In genomic region chr9:84597131-84597530, GRCh38 we compare ENCODE assay signal across 12 cellular contexts.
DNase-seq lines count a peak whose midpoint lies in the region; ATAC-seq lines count a peak whose summit lies in the region.
"Had no signal": no experiment of that assay in that cellular context is flagged by ENCODE, and none has a peak within 500 bp of the region (broad histone marks: within the 10 kb centered on the region; RNA-seq: fewer than 3 reads in every experiment).

No MANE protein-coding gene starts in this region.

- H3K36me3 Mint-ChIP-seq in activated CD4-positive, alpha-beta T cell treated with anti-CD3 and anti-CD28 coated beads, Interleukin-2, amount 10 ng/mL, durations not matched to agents 7 days and 5 days (ENCODE audit: low read depth), result no peaks in the 10 kb centered on the region

- ATAC-seq in HG02642 (IDR thresholded peaks at IDR 0.05; ENCODE audit: poor library complexity, unreplicated experiment), result peak; percentile 91
- ATAC-seq: A549; activated CD4-positive, CD25-positive, alpha-beta regulatory T cell treated with anti-CD3 and anti-CD28 coated beads, Interleukin-2, amount 50 U/mL, for 24 hours had no signal

- H3K4me1 Mint-ChIP-seq in activated CD4-positive, alpha-beta T cell treated with anti-CD3 and anti-CD28 coated beads, Interleukin-2, amount 10 ng/mL, durations not matched to agents 7 days and 5 days, result peaks cover 12% of the 10 kb centered on the region

- no peak overlapping the region for H3K4me3 Mint-ChIP-seq in activated CD4-positive, alpha-beta T cell treated with anti-CD3 and anti-CD28 coated beads, Interleukin-2, amount 10 ng/mL, durations not matched to agents 7 days and 5 days

- DNase-seq in activated CD4-positive, alpha-beta T cell treated with anti-CD3 and anti-CD28 coated beads, Interleukin-2, amount 10 ng/mL, durations not matched to agents 7 days and 5 days, result no peak
- no peak for DNase-seq in activated CD4-positive, alpha-beta T cell treated with anti-CD3 and anti-CD28 coated beads, Interleukin-2, amount 50 U/mL, for 4 hours
- peak; percentile 2 for DNase-seq in Jurkat, Clone E6-1 (ENCODE audit: low read depth, low spot score)
- DNase-seq in putamen (ENCODE audit: low spot score) (peak; percentile 11), HK-2 (ENCODE audit: unreplicated experiment) (no peak), NCI-H526 treated with DMSO at 0.1 percent for 48 hours (lab: John Stamatoyannopoulos, UW) (no peak), NCI-H748 treated with DMSO at 0.1 percent for 48 hours (lab: John Stamatoyannopoulos, UW) (no peak)
- DNase-seq: NCI-H2227 treated with DMSO at 0.1 percent for 48 hours had no signal

- H3K27ac Mint-ChIP-seq in activated CD4-positive, alpha-beta T cell treated with anti-CD3 and anti-CD28 coated beads, Interleukin-2, amount 10 ng/mL, durations not matched to agents 7 days and 5 days, result peak overlapping the region; percentile 3

- H3K4me3 ChIP-seq in Jurkat, Clone E6-1 (ENCODE audit: low read length), result no peak overlapping the region
- H3K4me3 ChIP-seq: A549, hepatocyte had no signal

- H3K27me3 Mint-ChIP-seq in activated CD4-positive, alpha-beta T cell treated with anti-CD3 and anti-CD28 coated beads, Interleukin-2, amount 10 ng/mL, durations not matched to agents 7 days and 5 days, result no peaks in the 10 kb centered on the region

- POLR2A ChIA-PET in activated CD4-positive, alpha-beta T cell treated with anti-CD3 and anti-CD28 coated beads, Interleukin-2, amount 10 ng/mL, durations not matched to agents 7 days and 5 days (lab: Charles Lee), result no interaction called here

- CTCF ChIA-PET in activated CD4-positive, alpha-beta T cell treated with anti-CD3 and anti-CD28 coated beads, Interleukin-2, amount 10 ng/mL, durations not matched to agents 7 days and 5 days (lab: Charles Lee), result no interaction called here

- peaks cover 5% of the 10 kb centered on the region for H3K9me3 Mint-ChIP-seq in activated CD4-positive, alpha-beta T cell treated with anti-CD3 and anti-CD28 coated beads, Interleukin-2, amount 10 ng/mL, durations not matched to agents 7 days and 5 days

Comparison
In these comparisons a context has a peak if more than half of its experiments do, and no peak if none do; other contexts are left out.
1. DNase-seq: peak in Jurkat, Clone E6-1 (single experiment) and putamen (single experiment); none in activated CD4-positive, alpha-beta T cell treated with anti-CD3 and anti-CD28 coated beads, Interleukin-2, amount 10 ng/mL, durations not matched to agents 7 days and 5 days (single experiment), activated CD4-positive, alpha-beta T cell treated with anti-CD3 and anti-CD28 coated beads, Interleukin-2, amount 50 U/mL, for 4 hours (0 of 2), HK-2 (single experiment), NCI-H526 treated with DMSO at 0.1 percent for 48 hours (single experiment) and NCI-H748 treated with DMSO at 0.1 percent for 48 hours (single experiment).